Comparison of ENCODE assay signal across 1 cellular context in genomic region chr2:74481961-74482800, GRCh38.
TF ChIP-seq lines count a peak whose summit lies in the region.

No MANE protein-coding gene starts in this region.

TF ChIP-seq in GM12878, 131 proteins besides CTCF, POLR2A, EP300 and RAD21 (continued from another document):
- TF ChIP-seq NBN (IDR thresholded peaks at IDR 0.05): no peak
- TF ChIP-seq LARP7 (IDR thresholded peaks at IDR 0.05): peak; percentile 64
- TF ChIP-seq CHD2 (IDR thresholded peaks at IDR 0.05; ENCODE audit: borderline replicate concordance, low read depth, low read length): no peak
- TF ChIP-seq, protein P1, sequence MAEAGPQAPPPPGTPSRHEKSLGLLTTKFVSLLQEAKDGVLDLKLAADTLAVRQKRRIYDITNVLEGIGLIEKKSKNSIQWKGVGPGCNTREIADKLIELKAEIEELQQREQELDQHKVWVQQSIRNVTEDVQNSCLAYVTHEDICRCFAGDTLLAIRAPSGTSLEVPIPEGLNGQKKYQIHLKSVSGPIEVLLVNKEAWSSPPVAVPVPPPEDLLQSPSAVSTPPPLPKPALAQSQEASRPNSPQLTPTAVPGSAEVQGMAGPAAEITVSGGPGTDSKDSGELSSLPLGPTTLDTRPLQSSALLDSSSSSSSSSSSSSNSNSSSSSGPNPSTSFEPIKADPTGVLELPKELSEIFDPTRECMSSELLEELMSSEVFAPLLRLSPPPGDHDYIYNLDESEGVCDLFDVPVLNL (IDR thresholded peaks at IDR 0.05; ENCODE audit: low read depth, low read length): no peak
- peak; percentile 54; the same call in 1 of the 2 replicates for TF ChIP-seq DPF2 (IDR thresholded peaks at IDR 0.05)
- no peak for TF ChIP-seq NRF1 (conservative IDR thresholded peaks at IDR 0.05; ENCODE audit: low read depth, low read length)
- TF ChIP-seq, protein P2, sequence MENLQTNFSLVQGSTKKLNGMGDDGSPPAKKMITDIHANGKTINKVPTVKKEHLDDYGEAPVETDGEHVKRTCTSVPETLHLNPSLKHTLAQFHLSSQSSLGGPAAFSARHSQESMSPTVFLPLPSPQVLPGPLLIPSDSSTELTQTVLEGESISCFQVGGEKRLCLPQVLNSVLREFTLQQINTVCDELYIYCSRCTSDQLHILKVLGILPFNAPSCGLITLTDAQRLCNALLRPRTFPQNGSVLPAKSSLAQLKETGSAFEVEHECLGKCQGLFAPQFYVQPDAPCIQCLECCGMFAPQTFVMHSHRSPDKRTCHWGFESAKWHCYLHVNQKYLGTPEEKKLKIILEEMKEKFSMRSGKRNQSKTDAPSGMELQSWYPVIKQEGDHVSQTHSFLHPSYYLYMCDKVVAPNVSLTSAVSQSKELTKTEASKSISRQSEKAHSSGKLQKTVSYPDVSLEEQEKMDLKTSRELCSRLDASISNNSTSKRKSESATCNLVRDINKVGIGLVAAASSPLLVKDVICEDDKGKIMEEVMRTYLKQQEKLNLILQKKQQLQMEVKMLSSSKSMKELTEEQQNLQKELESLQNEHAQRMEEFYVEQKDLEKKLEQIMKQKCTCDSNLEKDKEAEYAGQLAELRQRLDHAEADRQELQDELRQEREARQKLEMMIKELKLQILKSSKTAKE (IDR thresholded peaks at IDR 0.05; ENCODE audit: low read depth, poor library complexity, severe bottlenecking): no peak
- TF ChIP-seq ZBTB11 (CRISPR knock-in tag; IDR thresholded peaks at IDR 0.05): peak; percentile 69; the same call in 1 of the 2 replicates
- TF ChIP-seq POLR2AphosphoS2 (IDR thresholded peaks at IDR 0.05; ENCODE audit: low read depth, low read length): no peak
- no peak for TF ChIP-seq KAT2A (conservative IDR thresholded peaks at IDR 0.05; ENCODE audit: control insufficient read depth, low read depth, low read length)
- no peak for TF ChIP-seq ZNF384 (IDR thresholded peaks at IDR 0.05; ENCODE audit: borderline replicate concordance, low read depth, low read length)
- TF ChIP-seq BCL11A (IDR thresholded peaks at IDR 0.05; ENCODE audit: low read depth, low read length): 0 out of 2 replicates have a peak, but pooled peaks have one; percentile 7
- TF ChIP-seq MEF2A (IDR thresholded peaks at IDR 0.05; ENCODE audit: insufficient read depth, low read depth, low read length): no peak
- no peak for TF ChIP-seq TCF3 (IDR thresholded peaks at IDR 0.05; ENCODE audit: borderline replicate concordance, insufficient read depth, low read depth, low read length)
- no peak for TF ChIP-seq HCFC1 (IDR thresholded peaks at IDR 0.05; ENCODE audit: low read length)
- no peak for TF ChIP-seq JUND (IDR thresholded peaks at IDR 0.05; ENCODE audit: low read depth, low read length)
- 0 out of 2 replicates have a peak, but pooled peaks have one; percentile 21 for TF ChIP-seq TBL1XR1 (IDR thresholded peaks at IDR 0.05; ENCODE audit: low read depth, low read length)
- no peak for TF ChIP-seq PAX8 (IDR thresholded peaks at IDR 0.05)
- no peak; the same call in 1 of the 2 replicates for TF ChIP-seq CBFB (IDR thresholded peaks at IDR 0.05; ENCODE audit: low read depth)
- 0 out of 2 replicates have a peak, but pooled peaks have one; percentile 12 for TF ChIP-seq SIN3A (IDR thresholded peaks at IDR 0.05; ENCODE audit: low read depth, low read length)
- TF ChIP-seq MYC (IDR thresholded peaks at IDR 0.05; ENCODE audit: insufficient read depth, insufficient read length, insufficient replicate concordance, low read length, severe bottlenecking): no peak
- TF ChIP-seq ELK1 (IDR thresholded peaks at IDR 0.05; ENCODE audit: low read depth, low read length): no peak
- 0 out of 2 replicates have a peak, but pooled peaks have one; percentile 20 for TF ChIP-seq SMARCA5 (IDR thresholded peaks at IDR 0.05)
- no peak for TF ChIP-seq SUZ12 (IDR thresholded peaks at IDR 0.05; ENCODE audit: unreplicated experiment)
- TF ChIP-seq BCL3 (IDR thresholded peaks at IDR 0.05; ENCODE audit: borderline replicate concordance, insufficient read depth, low read depth, low read length, poor library complexity, severe bottlenecking): no peak
- TF ChIP-seq CBX3 (IDR thresholded peaks at IDR 0.05; ENCODE audit: borderline replicate concordance, low read depth): no peak
- TF ChIP-seq SPI1 (IDR thresholded peaks at IDR 0.05; ENCODE audit: borderline replicate concordance, insufficient read depth, low read depth, low read length): 0 out of 2 replicates have a peak, but pooled peaks have one; percentile 2
